In genomic region chr12:43241971-43242370, GRCh38 we compare ENCODE assay signal across 1 cellular context.
TF ChIP-seq lines count a peak whose summit lies in the region.

No MANE protein-coding gene starts in this region.

TF ChIP-seq in IMR-90, 13 proteins besides CTCF, POLR2A, EP300 and RAD21 (continued from another document):
- no peak for TF ChIP-seq USF2 (IDR thresholded peaks at IDR 0.05; ENCODE audit: low read depth, low read length)
